21 cellular contexts compared by ENCODE assay signal in the genomic region with DNA sequence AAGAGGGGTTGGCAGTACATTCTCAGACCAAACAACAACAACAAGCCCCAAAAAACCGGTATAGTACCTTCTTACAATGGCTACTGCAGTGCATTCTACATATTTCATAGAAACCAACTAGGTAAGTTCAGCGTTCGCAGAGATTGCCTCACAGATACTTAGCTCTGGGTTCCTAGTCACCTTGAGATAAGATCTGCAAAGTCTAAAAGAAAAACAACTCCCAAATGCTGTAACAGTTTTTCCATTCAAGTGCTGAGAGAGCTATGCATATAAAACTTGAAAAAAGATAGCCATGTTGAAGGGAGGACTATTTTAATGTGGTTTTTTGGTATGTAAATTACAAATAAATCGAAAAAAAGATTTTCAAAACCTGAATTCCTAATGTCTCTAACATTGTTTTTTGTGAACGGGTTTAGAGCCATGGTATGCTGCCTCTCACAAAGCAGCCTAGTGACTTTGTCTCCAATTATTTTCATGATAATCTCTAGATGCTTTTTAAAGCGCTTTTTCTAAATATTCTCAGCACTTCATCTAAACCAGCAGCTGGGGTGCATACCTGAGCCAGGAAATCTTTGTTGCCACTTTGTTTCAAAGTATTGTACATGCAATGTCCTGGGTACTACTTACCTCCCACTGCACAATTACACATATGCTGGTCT.
"Had no signal": no experiment of that assay in that cellular context is flagged by ENCODE, and none has a peak within 500 bp of the region (broad histone marks: within the 10 kb centered on the region; RNA-seq: fewer than 3 reads in every experiment).

No MANE protein-coding gene starts in this region.

- H3K4me1 ChIP-seq: suprapubic skin, transverse colon, vagina had no signal

- H3K27me3 ChIP-seq: suprapubic skin, transverse colon, vagina had no signal

- H3K27ac Mint-ChIP-seq: activated CD4-positive, alpha-beta T cell treated with anti-CD3 and anti-CD28 coated beads, Interleukin-2, amount 10 ng/mL, durations not matched to agents 24 days and 14 days; activated CD8-positive, alpha-beta T cell treated with anti-CD3 and anti-CD28 coated beads, Interleukin-2, amount 10 ng/mL, durations not matched to agents 7 days and 5 days; activated naive CD4-positive, alpha-beta T cell treated with anti-CD3 and anti-CD28 coated beads, Interleukin-2, amount 10 ng/mL, durations not matched to agents 7 days and 5 days; nephron; stimulated activated naive CD8-positive, alpha-beta T cell treated with anti-CD3 and anti-CD28 coated beads, Interleukin-15, amount 100 ng/mL, for 72 hours had no signal

- H3K36me3 ChIP-seq: vagina had no signal

- DNase-seq: activated CD4-positive, alpha-beta T cell treated with anti-CD3 and anti-CD28 coated beads, Interleukin-2, amount 10 ng/mL, durations not matched to agents 24 days and 14 days; activated CD4-positive, CD25-positive, alpha-beta regulatory T cell; activated CD8-positive, alpha-beta T cell treated with anti-CD3 and anti-CD28 coated beads, Interleukin-2, amount 10 ng/mL, durations not matched to agents 7 days and 5 days; activated naive CD4-positive, alpha-beta T cell treated with anti-CD3 and anti-CD28 coated beads, Interleukin-2, amount 10 ng/mL, durations not matched to agents 7 days and 5 days; activated T-cell treated with anti-CD3 and anti-CD28 coated beads, Interleukin-2, amount 50 U/mL, for 24 hours; aorta; cortex of kidney; left cardiac atrium; posterior cingulate gyrus; stimulated activated CD4-positive, alpha-beta T cell treated with anti-CD3 and anti-CD28 coated beads, Interleukin-12 subunit alpha, Interleukin-12 subunit beta, amount 100 ng/mL, for 4 hours; stimulated activated CD4-positive, alpha-beta T cell treated with anti-CD3 and anti-CD28 coated beads, Interleukin-2, amount 100 ng/mL, for 24 hours; stimulated activated naive CD8-positive, alpha-beta T cell treated with anti-CD3 and anti-CD28 coated beads, Interleukin-15, amount 100 ng/mL, for 72 hours; T-helper 1 cell; T-helper 9 cell; transverse colon had no signal

- H3K4me3 Mint-ChIP-seq: activated CD4-positive, alpha-beta T cell treated with anti-CD3 and anti-CD28 coated beads, Interleukin-2, amount 10 ng/mL, durations not matched to agents 24 days and 14 days; activated CD8-positive, alpha-beta T cell treated with anti-CD3 and anti-CD28 coated beads, Interleukin-2, amount 10 ng/mL, durations not matched to agents 7 days and 5 days; activated naive CD4-positive, alpha-beta T cell treated with anti-CD3 and anti-CD28 coated beads, Interleukin-2, amount 10 ng/mL, durations not matched to agents 7 days and 5 days; activated T-cell treated with anti-CD3 and anti-CD28 coated beads, Interleukin-2, amount 50 U/mL, for 24 hours; central memory CD8-positive, alpha-beta T cell; nephron; stimulated activated naive CD8-positive, alpha-beta T cell treated with anti-CD3 and anti-CD28 coated beads, Interleukin-15, amount 100 ng/mL, for 72 hours had no signal

- H3K9me3 Mint-ChIP-seq: activated CD4-positive, alpha-beta T cell treated with anti-CD3 and anti-CD28 coated beads, Interleukin-2, amount 10 ng/mL, durations not matched to agents 24 days and 14 days; activated naive CD4-positive, alpha-beta T cell treated with anti-CD3 and anti-CD28 coated beads, Interleukin-2, amount 10 ng/mL, durations not matched to agents 7 days and 5 days; activated T-cell treated with anti-CD3 and anti-CD28 coated beads, Interleukin-2, amount 50 U/mL, for 24 hours; central memory CD8-positive, alpha-beta T cell; nephron; stimulated activated naive CD8-positive, alpha-beta T cell treated with anti-CD3 and anti-CD28 coated beads, Interleukin-15, amount 100 ng/mL, for 72 hours had no signal

- H3K27me3 Mint-ChIP-seq: activated CD4-positive, alpha-beta T cell treated with anti-CD3 and anti-CD28 coated beads, Interleukin-2, amount 10 ng/mL, durations not matched to agents 24 days and 14 days; activated naive CD4-positive, alpha-beta T cell treated with anti-CD3 and anti-CD28 coated beads, Interleukin-2, amount 10 ng/mL, durations not matched to agents 7 days and 5 days; activated T-cell treated with anti-CD3 and anti-CD28 coated beads, Interleukin-2, amount 50 U/mL, for 24 hours; central memory CD8-positive, alpha-beta T cell; stimulated activated naive CD8-positive, alpha-beta T cell treated with anti-CD3 and anti-CD28 coated beads, Interleukin-15, amount 100 ng/mL, for 72 hours had no signal

- H3K27ac ChIP-seq: suprapubic skin, transverse colon, vagina had no signal

- H3K4me1 Mint-ChIP-seq: central memory CD8-positive, alpha-beta T cell; nephron; stimulated activated naive CD8-positive, alpha-beta T cell treated with anti-CD3 and anti-CD28 coated beads, Interleukin-15, amount 100 ng/mL, for 72 hours had no signal

- ATAC-seq: activated CD8-positive, alpha-beta T cell treated with anti-CD3 and anti-CD28 coated beads, Interleukin-2, amount 10 ng/mL, durations not matched to agents 7 days and 5 days; esophagus mucosa; left cardiac atrium; stimulated activated naive CD8-positive, alpha-beta T cell treated with anti-CD3 and anti-CD28 coated beads, Interleukin-15, amount 100 ng/mL, for 72 hours had no signal

- H3K4me3 ChIP-seq: suprapubic skin, transverse colon, vagina had no signal

- H3K9me3 ChIP-seq: suprapubic skin, transverse colon, vagina had no signal

- FAIRE-seq: islet of Langerhans had no signal
